24 cellular contexts compared by ENCODE assay signal in genomic region chr4:168592676-168593075, GRCh38.
"Had no signal": no experiment of that assay in that cellular context is flagged by ENCODE, and none has a peak within 500 bp of the region (broad histone marks: within the 10 kb centered on the region; RNA-seq: fewer than 3 reads in every experiment).

No MANE protein-coding gene starts in this region.

- ATAC-seq: gastrocnemius medialis; left lobe of liver; naive thymus-derived CD4-positive, alpha-beta T cell; stimulated activated naive CD8-positive, alpha-beta T cell treated with anti-CD3 and anti-CD28 coated beads, Interleukin-15, amount 100 ng/mL, for 72 hours had no signal

- H3K36me3 Mint-ChIP-seq: naive thymus-derived CD4-positive, alpha-beta T cell; type B pancreatic cell had no signal

- H3K4me3 Mint-ChIP-seq: naive thymus-derived CD4-positive, alpha-beta T cell; stimulated activated naive CD8-positive, alpha-beta T cell treated with anti-CD3 and anti-CD28 coated beads, Interleukin-15, amount 100 ng/mL, for 72 hours; type B pancreatic cell had no signal

- DNase-seq: dorsolateral prefrontal cortex; effector CD4-positive, alpha-beta T cell; esophagus squamous epithelium; gastrocnemius medialis; head of caudate nucleus; kidney; mesendoderm; midbrain; naive thymus-derived CD4-positive, alpha-beta T cell; occipital lobe; ovary; posterior cingulate gyrus; right lobe of liver; stimulated activated CD4-positive, alpha-beta T cell treated with anti-CD3 and anti-CD28 coated beads, Interleukin-12 subunit alpha, Interleukin-12 subunit beta, amount 100 ng/mL, for 4 hours; stimulated activated CD4-positive, alpha-beta T cell treated with anti-CD3 and anti-CD28 coated beads, Interleukin-1b, Interleukin-23, amount 100 ng/mL, for 48 hours; stimulated activated CD4-positive, alpha-beta T cell treated with anti-CD3 and anti-CD28 coated beads, Interleukin-4, amount 100 ng/mL, for 1 hour; stimulated activated CD8-positive, alpha-beta memory T cell treated with anti-CD3 and anti-CD28 coated beads, Interleukin-4, amount 100 ng/mL, for 48 hours; stimulated activated naive CD4-positive, alpha-beta T cell; stimulated activated naive CD8-positive, alpha-beta T cell treated with anti-CD3 and anti-CD28 coated beads, Interleukin-15, amount 100 ng/mL, for 72 hours; thyroid gland had no signal

- H3K9me3 ChIP-seq: esophagus squamous epithelium, gastrocnemius medialis, ovary, right lobe of liver, thyroid gland had no signal

- H3K27ac Mint-ChIP-seq: naive thymus-derived CD4-positive, alpha-beta T cell; stimulated activated naive CD8-positive, alpha-beta T cell treated with anti-CD3 and anti-CD28 coated beads, Interleukin-15, amount 100 ng/mL, for 72 hours; type B pancreatic cell had no signal

- H3K36me3 ChIP-seq: esophagus squamous epithelium, gastrocnemius medialis, ovary, right lobe of liver, thyroid gland had no signal

- FAIRE-seq: colon, kidney had no signal

- H3K9me3 Mint-ChIP-seq: stimulated activated naive CD8-positive, alpha-beta T cell treated with anti-CD3 and anti-CD28 coated beads, Interleukin-15, amount 100 ng/mL, for 72 hours had no signal

- H3K27me3 Mint-ChIP-seq: type B pancreatic cell had no signal

- H3K27ac ChIP-seq: dorsolateral prefrontal cortex, gastrocnemius medialis, ovary, right lobe of liver, thyroid gland had no signal

- H3K4me3 ChIP-seq: dorsolateral prefrontal cortex, esophagus squamous epithelium, gastrocnemius medialis, ovary, right lobe of liver, smooth muscle cell, thyroid gland had no signal

- H3K4me1 Mint-ChIP-seq: naive thymus-derived CD4-positive, alpha-beta T cell; stimulated activated naive CD8-positive, alpha-beta T cell treated with anti-CD3 and anti-CD28 coated beads, Interleukin-15, amount 100 ng/mL, for 72 hours had no signal

- H3K4me1 ChIP-seq: right lobe of liver had no signal

- H3K27me3 ChIP-seq: esophagus squamous epithelium, gastrocnemius medialis, ovary, right lobe of liver, thyroid gland had no signal
